ENCODE assay signal across 8 cellular contexts in the genomic region with DNA sequence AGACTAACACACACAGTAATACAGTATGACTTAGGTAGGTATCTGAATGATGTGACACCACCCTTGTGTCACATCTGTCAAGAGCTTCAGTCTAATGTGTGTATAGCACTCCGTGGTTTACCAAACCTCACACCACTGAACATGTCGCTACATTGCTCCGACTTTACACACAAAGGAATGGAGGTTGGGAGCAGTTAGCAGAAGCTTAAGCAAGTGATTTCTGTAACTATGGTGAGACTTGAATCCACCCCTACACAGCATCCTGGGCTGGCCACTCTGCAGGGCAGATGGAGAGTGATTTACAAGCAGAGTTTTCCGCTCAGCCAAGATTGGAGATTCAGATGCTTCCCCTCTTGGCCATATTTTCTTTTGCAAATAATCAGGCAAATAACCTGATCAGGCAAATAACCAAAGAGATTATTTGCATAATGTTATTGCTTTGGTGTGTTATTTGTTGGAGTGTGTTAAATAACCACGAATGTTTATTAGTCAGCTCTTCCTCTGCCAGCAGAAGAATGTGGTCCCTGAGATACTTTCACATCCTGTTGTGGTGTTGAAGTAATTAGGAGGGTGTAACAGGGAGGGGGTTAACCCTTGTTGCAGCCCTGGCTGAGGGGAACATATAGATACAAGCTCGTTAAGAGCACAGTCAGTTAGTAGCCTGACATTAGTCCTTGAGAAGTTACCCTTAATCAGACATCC.
A peak's percentile ranks its signal among the peaks of the same experiment; 100 is the strongest.
DNase-seq lines count a peak whose midpoint lies in the region; ATAC-seq, FAIRE-seq and TF ChIP-seq lines count a peak whose summit lies in the region.

No MANE protein-coding gene starts in this region.

- peak; percentile 81 to 91 for ATAC-seq in activated T-cell treated with anti-CD3 and anti-CD28 coated beads, Interleukin-2, amount 50 U/mL, for 4 hours
- ATAC-seq in gastroesophageal sphincter: no peak

- H3K27me3 ChIP-seq in endothelial cell of umbilical vein (ENCODE audit: control insufficient read depth in 2 of 2, insufficient read depth in 2 of 2, low read length in 2 of 2) (no peaks in the 10 kb centered on the region), gastroesophageal sphincter (no peaks in the 10 kb centered on the region)

- no peaks in the 10 kb centered on the region for H3K36me3 ChIP-seq in endothelial cell of umbilical vein (ENCODE audit: control insufficient read depth in 2 of 2, extremely low read depth in 1 of 2, insufficient read depth in 2 of 2, low read length in 2 of 2)
- H3K36me3 ChIP-seq in gastroesophageal sphincter: no peaks in the 10 kb centered on the region

- peaks cover 17% of the 10 kb centered on the region for H3K4me1 ChIP-seq in endothelial cell of umbilical vein (ENCODE audit: control insufficient read depth, extremely low read depth, insufficient read depth, low read length)
- peaks cover 0 to 5% (median 1%) of the 10 kb centered on the region in 3 donors for H3K4me1 ChIP-seq in gastroesophageal sphincter

- FAIRE-seq in endothelial cell of umbilical vein (lab: Jason Lieb, UNC): peak; percentile 84

- intact Hi-C loops in endothelial cell of umbilical vein (cut with micrococcal nuclease): no loop called here

- POLR2A ChIA-PET in endothelial cell of umbilical vein (lab: Charles Lee): no interaction called here

- H3K27me3 Mint-ChIP-seq in activated T-cell treated with anti-CD3 and anti-CD28 coated beads, Interleukin-2, amount 50 U/mL, for 4 hours (ENCODE audit: low read depth): no peaks in the 10 kb centered on the region

- H2AFZ ChIP-seq in endothelial cell of umbilical vein (ENCODE audit: low read depth, low read length): peak overlapping the region; percentile 40

- H4K20me1 ChIP-seq in endothelial cell of umbilical vein (replicated peaks; ENCODE audit: control insufficient read depth, extremely low read depth, insufficient read depth, low read length): no peaks in the 10 kb centered on the region

- no peaks in the 10 kb centered on the region for H3K9me1 ChIP-seq in endothelial cell of umbilical vein (replicated peaks; ENCODE audit: control insufficient read depth, extremely low read depth, insufficient read depth, low read length)

- H3K9ac ChIP-seq in endothelial cell of umbilical vein (replicated peaks; ENCODE audit: extremely low read depth, insufficient read depth, low read length): no peak overlapping the region

- CTCF ChIA-PET in endothelial cell of umbilical vein (lab: Charles Lee): interaction anchor here (0.6 to 1.3 kb wide), 2 partner anchors 13 to 93 kb away, joined by 3 read pairs; no protein-coding TSS in a partner anchor

- no peak for DNase-seq in activated T-cell treated with anti-CD3 and anti-CD28 coated beads, Interleukin-2, amount 50 U/mL, for 4 hours
- DNase-seq in activated T-cell treated with anti-CD3 and anti-CD28 coated beads for 4 hours: no peak
- peak; percentile 52 for DNase-seq in HCEC 1CT
- peak; percentile 96 for DNase-seq in MV-4-11 (lab: John Stamatoyannopoulos, UW)
- peak; percentile 33 for DNase-seq in endothelial cell of umbilical vein (ENCODE audit: low read depth, low spot score)
- DNase-seq in NCI-H774 (lab: John Stamatoyannopoulos, UW): no peak
- no peak for DNase-seq in coronary artery (ENCODE audit: low spot score)

- TF ChIP-seq POLR2A in endothelial cell of umbilical vein (IDR thresholded peaks at IDR 0.05; ENCODE audit: low read depth, low read length) (no peak), gastroesophageal sphincter (IDR thresholded peaks at IDR 0.05) (no peak)

- WGBS in gastroesophageal sphincter (ENCODE audit: low coverage in 1 of 2), 2 donors: 61 to 80% methylated on average over 5 to 6 of the region's 6 CpGs

- H3K79me2 ChIP-seq in endothelial cell of umbilical vein (ENCODE audit: control insufficient read depth, insufficient read depth, low read length): no peaks in the 10 kb centered on the region

- peaks cover 28% of the 10 kb centered on the region for H3K4me1 Mint-ChIP-seq in activated T-cell treated with anti-CD3 and anti-CD28 coated beads, Interleukin-2, amount 50 U/mL, for 4 hours (ENCODE audit: low read depth)

- H3K4me3 Mint-ChIP-seq in activated T-cell treated with anti-CD3 and anti-CD28 coated beads, Interleukin-2, amount 50 U/mL, for 4 hours: peak overlapping the region; percentile 3

- H3K4me3 ChIP-seq in endothelial cell of umbilical vein (replicated peaks in 1 of 3; ENCODE audit: insufficient read depth in 1 of 3, low read depth in 1 of 3, low read length in 3 of 3) (no peak overlapping the region), gastroesophageal sphincter (no peak overlapping the region), coronary artery (no peak overlapping the region)

- peaks cover 2% of the 10 kb centered on the region for H3K36me3 Mint-ChIP-seq in activated T-cell treated with anti-CD3 and anti-CD28 coated beads, Interleukin-2, amount 50 U/mL, for 4 hours (ENCODE audit: insufficient read depth)

- H3K9me3 ChIP-seq in endothelial cell of umbilical vein (replicated peaks; ENCODE audit: control insufficient read depth, insufficient read depth, low read length): no peaks in the 10 kb centered on the region
- no peaks in the 10 kb centered on the region for H3K9me3 ChIP-seq in gastroesophageal sphincter

- peak overlapping the region; percentile 2 for H3K27ac ChIP-seq in endothelial cell of umbilical vein (ENCODE audit: insufficient read depth, low read depth, low read length)
- no peak overlapping the region for H3K27ac ChIP-seq in gastroesophageal sphincter
- no peak overlapping the region for H3K27ac ChIP-seq in coronary artery

- no peak for TF ChIP-seq EP300 in gastroesophageal sphincter (IDR thresholded peaks at IDR 0.05)

- H3K4me2 ChIP-seq in endothelial cell of umbilical vein (ENCODE audit: insufficient read depth, low read length): peak overlapping the region; percentile 3

- H3K9me3 Mint-ChIP-seq in activated T-cell treated with anti-CD3 and anti-CD28 coated beads, Interleukin-2, amount 50 U/mL, for 4 hours: peaks cover 6% of the 10 kb centered on the region

- dilution Hi-C loops in endothelial cell of umbilical vein (cut with MboI; ENCODE audit: extremely low pct_ligation_motif_present, low sequenced_read_pairs): no loop called here

- TF ChIP-seq CTCF in endothelial cell of umbilical vein (IDR thresholded peaks at IDR 0.05; ENCODE audit: extremely low read depth in 1 of 2, insufficient read depth in 1 of 2, low read depth in 1 of 2, low read length in 2 of 2): no peak
- no peak for TF ChIP-seq CTCF in gastroesophageal sphincter (IDR thresholded peaks at IDR 0.05)
- no peak for TF ChIP-seq CTCF in coronary artery (IDR thresholded peaks at IDR 0.05)

- no TSS peak for BruUV-seq in endothelial cell of umbilical vein (replicated peaks; lab: Mats Ljungman, UMichigan)

TF ChIP-seq in endothelial cell of umbilical vein, 7 proteins besides CTCF, POLR2A, EP300 and RAD21:
- TF ChIP-seq FOS (IDR thresholded peaks at IDR 0.05; ENCODE audit: borderline replicate concordance, insufficient read depth, low read length) (peak; percentile 25), MYC (IDR thresholded peaks at IDR 0.05; ENCODE audit: low read depth, low read length) (no peak)
TF ChIP-seq in endothelial cell of umbilical vein: peak in this region for 1.

Comparison
In these comparisons a context has a peak if more than half of its experiments do, and no peak if none do; other contexts are left out.
1. DNase-seq: peak in HCEC 1CT (single experiment), MV-4-11 (single experiment) and endothelial cell of umbilical vein (single experiment); none in activated T-cell treated with anti-CD3 and anti-CD28 coated beads, Interleukin-2, amount 50 U/mL, for 4 hours (single experiment), activated T-cell treated with anti-CD3 and anti-CD28 coated beads for 4 hours (single experiment), NCI-H774 (single experiment) and coronary artery (single experiment).